ENCODE assay signal across 1 cellular context in the genomic region with DNA sequence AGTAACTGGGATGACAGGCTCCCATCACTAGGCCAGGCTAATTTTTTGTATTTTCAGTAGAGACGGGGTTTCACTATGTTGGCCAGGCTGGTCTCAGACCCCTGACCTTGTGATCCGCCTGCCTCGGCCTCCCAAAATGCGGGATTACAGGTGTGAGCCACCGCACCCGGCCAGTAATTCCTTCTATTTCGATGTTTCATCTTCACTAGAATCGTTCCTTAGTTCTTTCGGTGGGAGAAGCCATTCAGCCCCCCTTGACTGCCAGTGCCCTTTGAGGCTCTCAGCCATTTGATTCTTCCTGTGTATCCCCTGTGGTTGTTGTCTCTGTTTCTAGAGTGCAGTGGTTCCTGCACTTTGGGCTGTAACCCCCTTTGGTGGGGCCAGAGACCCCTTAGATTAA.
TF ChIP-seq lines count a peak whose summit lies in the region.

No MANE protein-coding gene starts in this region.

TF ChIP-seq in IMR-90, 13 proteins besides CTCF, POLR2A, EP300 and RAD21:
- TF ChIP-seq MAZ (IDR thresholded peaks at IDR 0.05; ENCODE audit: borderline replicate concordance, low read depth, low read length) = no peak
- no peak for TF ChIP-seq FOS (IDR thresholded peaks at IDR 0.05; ENCODE audit: low read depth, low read length)
- no peak for TF ChIP-seq BHLHE40 (IDR thresholded peaks at IDR 0.05; ENCODE audit: low read depth, low read length)
- no peak for TF ChIP-seq CEBPB (IDR thresholded peaks at IDR 0.05; ENCODE audit: low read depth, low read length)
- TF ChIP-seq, protein P1, sequence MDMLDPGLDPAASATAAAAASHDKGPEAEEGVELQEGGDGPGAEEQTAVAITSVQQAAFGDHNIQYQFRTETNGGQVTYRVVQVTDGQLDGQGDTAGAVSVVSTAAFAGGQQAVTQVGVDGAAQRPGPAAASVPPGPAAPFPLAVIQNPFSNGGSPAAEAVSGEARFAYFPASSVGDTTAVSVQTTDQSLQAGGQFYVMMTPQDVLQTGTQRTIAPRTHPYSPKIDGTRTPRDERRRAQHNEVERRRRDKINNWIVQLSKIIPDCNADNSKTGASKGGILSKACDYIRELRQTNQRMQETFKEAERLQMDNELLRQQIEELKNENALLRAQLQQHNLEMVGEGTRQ (IDR thresholded peaks at IDR 0.05; ENCODE audit: low read depth, low read length) = no peak
- TF ChIP-seq MXI1 (IDR thresholded peaks at IDR 0.05; ENCODE audit: borderline replicate concordance, low read depth, low read length) = no peak
- TF ChIP-seq CHD1 (IDR thresholded peaks at IDR 0.05; ENCODE audit: low read depth, low read length) = no peak
- no peak for TF ChIP-seq NFE2L2 (IDR thresholded peaks at IDR 0.05; ENCODE audit: low read depth, low read length)
- TF ChIP-seq MAFK (IDR thresholded peaks at IDR 0.05; ENCODE audit: low read depth, low read length) = no peak
- TF ChIP-seq RFX5 (IDR thresholded peaks at IDR 0.05; ENCODE audit: low read depth, low read length) = no peak
- TF ChIP-seq, protein P2, sequence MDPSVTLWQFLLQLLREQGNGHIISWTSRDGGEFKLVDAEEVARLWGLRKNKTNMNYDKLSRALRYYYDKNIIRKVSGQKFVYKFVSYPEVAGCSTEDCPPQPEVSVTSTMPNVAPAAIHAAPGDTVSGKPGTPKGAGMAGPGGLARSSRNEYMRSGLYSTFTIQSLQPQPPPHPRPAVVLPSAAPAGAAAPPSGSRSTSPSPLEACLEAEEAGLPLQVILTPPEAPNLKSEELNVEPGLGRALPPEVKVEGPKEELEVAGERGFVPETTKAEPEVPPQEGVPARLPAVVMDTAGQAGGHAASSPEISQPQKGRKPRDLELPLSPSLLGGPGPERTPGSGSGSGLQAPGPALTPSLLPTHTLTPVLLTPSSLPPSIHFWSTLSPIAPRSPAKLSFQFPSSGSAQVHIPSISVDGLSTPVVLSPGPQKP (IDR thresholded peaks at IDR 0.05; ENCODE audit: borderline replicate concordance, low read depth, low read length) = no peak
- no peak for TF ChIP-seq SMC3 (IDR thresholded peaks at IDR 0.05; ENCODE audit: low read depth, low read length)
